23 cellular contexts compared by ENCODE assay signal in genomic region chr5:180633283-180634177, GRCh38. TPM values are rescaled to one million over a fixed set of nuclear protein-coding genes. Genes with fewer than 3 reads are reported as not detected.
DNase-seq lines count a peak whose midpoint lies in the region; ATAC-seq, FAIRE-seq and TF ChIP-seq lines count a peak whose summit lies in the region.
"Had no signal": no experiment of that assay in that cellular context is flagged by ENCODE, and none has a peak within 500 bp of the region (broad histone marks: within the 10 kb centered on the region; RNA-seq: fewer than 3 reads in every experiment).

No MANE protein-coding gene starts in this region.

- H3K36me3 ChIP-seq in astrocyte (ENCODE audit: insufficient read depth, low read length) (no peaks in the 10 kb centered on the region), HepG2 (replicated peaks in 1 of 2; ENCODE audit: control insufficient read depth in 1 of 2, insufficient read depth in 2 of 2, low read length in 2 of 2) (no peaks in the 10 kb centered on the region), sigmoid colon (no peaks in the 10 kb centered on the region)
- H3K36me3 ChIP-seq: BE2C had no signal

- TF ChIP-seq POLR2A in HepG2 (IDR thresholded peaks at IDR 0.05; ENCODE audit: insufficient read depth in 1 of 2, low read depth in 2 of 2, low read length in 2 of 2) (no peak), sigmoid colon (IDR thresholded peaks at IDR 0.05) (no peak)

- TF ChIP-seq CTCF in astrocyte (IDR thresholded peaks at IDR 0.05; ENCODE audit: insufficient read depth, low read depth, low read length) (no peak), HepG2 (CRISPR knock-in tag; IDR thresholded peaks at IDR 0.05) (no peak), sigmoid colon (IDR thresholded peaks at IDR 0.05) (no peak)

- intact Hi-C loops in HepG2 (cut with micrococcal nuclease; ENCODE audit: unreplicated experiment) = no loop called here
- intact Hi-C loops in sigmoid colon (cut with DNase I) = no loop called here

- in situ Hi-C loops in HepG2 (cut with HindIII; ENCODE audit: extremely low pct_ligation_motif_present, low pct_unique_long_range_greater_than_20kb) = no loop called here

- no peak overlapping the region for H3K9ac ChIP-seq in astrocyte (ENCODE audit: low read length)
- H3K9ac ChIP-seq in HepG2 (ENCODE audit: insufficient read depth, low read depth, low read length) = no peak overlapping the region
- H3K9ac ChIP-seq: KMS-11 had no signal

- no peak for ATAC-seq in activated naive CD4-positive, alpha-beta T cell treated with anti-CD3 and anti-CD28 coated beads, Interleukin-2, amount 50 U/mL, for 72 hours
- ATAC-seq in HepG2 = no peak

- no peaks in the 10 kb centered on the region for H3K36me3 Mint-ChIP-seq in activated naive CD4-positive, alpha-beta T cell treated with anti-CD3 and anti-CD28 coated beads, Interleukin-2, amount 10 ng/mL, durations not matched to agents 7 days and 5 days
- no peaks in the 10 kb centered on the region for H3K36me3 Mint-ChIP-seq in activated naive CD4-positive, alpha-beta T cell treated with anti-CD3 and anti-CD28 coated beads, Interleukin-2, amount 50 U/mL, for 72 hours
- H3K36me3 Mint-ChIP-seq in astrocyte (ENCODE audit: low read depth, unreplicated experiment) = no peaks in the 10 kb centered on the region

- H3K4me3 ChIP-seq in astrocyte (ENCODE audit: insufficient read depth, low read depth, low read length) = no peak overlapping the region
- H3K4me3 ChIP-seq in HepG2 (replicated peaks in 1 of 3; ENCODE audit: insufficient read depth in 1 of 3, low read depth in 2 of 3, low read length in 3 of 3) = no peak overlapping the region
- H3K4me3 ChIP-seq in sigmoid colon = no peak overlapping the region

- TF ChIP-seq EP300 in HepG2 (IDR thresholded peaks at IDR 0.05; ENCODE audit: low read depth in 2 of 2, low read length in 2 of 2) (no peak), HepG2 (CRISPR knock-in tag; IDR thresholded peaks at IDR 0.05; ENCODE audit: borderline replicate concordance) (no peak), sigmoid colon (IDR thresholded peaks at IDR 0.05) (no peak)

- no TSS peak for BruUV-seq in HepG2 (replicated peaks; lab: Mats Ljungman, UMichigan)

- H3K4me2 ChIP-seq in astrocyte (ENCODE audit: low read length) = no peak overlapping the region
- H3K4me2 ChIP-seq in HepG2 (ENCODE audit: low read depth, low read length) = no peak overlapping the region
- H3K4me2 ChIP-seq: KMS-11 had no signal

- WGBS in HepG2 (ENCODE audit: low lambda C conversion rate) = 31% methylated on average over 5 of the region's 14 CpGs
- 72 to 78% methylated on average over 14 of the region's 14 CpGs for WGBS in sigmoid colon, 2 donors

- H3K27ac ChIP-seq in astrocyte (ENCODE audit: low read depth, low read length) = no peak overlapping the region
- H3K27ac ChIP-seq in HepG2 (ENCODE audit: extremely low read length, insufficient read depth, low read length) = no peak overlapping the region
- no peak overlapping the region for H3K27ac ChIP-seq in sigmoid colon
- H3K27ac ChIP-seq: 22Rv1, KMS-11, RWPE1 had no signal

- FAIRE-seq in astrocyte (lab: Jason Lieb, UNC) (no peak), HepG2 (lab: Jason Lieb, UNC) (no peak)
- FAIRE-seq: G401.6, GM12891, GM18507 had no signal

- H3K79me2 ChIP-seq in astrocyte (ENCODE audit: insufficient read depth, low read length) = no peaks in the 10 kb centered on the region
- H3K79me2 ChIP-seq in HepG2 (ENCODE audit: insufficient read depth, low read length) = no peaks in the 10 kb centered on the region

- H2AFZ ChIP-seq in astrocyte (ENCODE audit: low read depth, low read length) (no peak overlapping the region), HepG2 (ENCODE audit: low read length) (no peak overlapping the region)

- no peaks in the 10 kb centered on the region for H3K4me1 Mint-ChIP-seq in activated naive CD4-positive, alpha-beta T cell treated with anti-CD3 and anti-CD28 coated beads, Interleukin-2, amount 10 ng/mL, durations not matched to agents 7 days and 5 days
- peaks cover 17% of the 10 kb centered on the region for H3K4me1 Mint-ChIP-seq in astrocyte (ENCODE audit: low read depth, unreplicated experiment)

- no peak for TF ChIP-seq RAD21 in HepG2 (CRISPR knock-in tag; IDR thresholded peaks at IDR 0.05)

- H3K27ac Mint-ChIP-seq in activated naive CD4-positive, alpha-beta T cell treated with anti-CD3 and anti-CD28 coated beads, Interleukin-2, amount 10 ng/mL, durations not matched to agents 7 days and 5 days = no peak overlapping the region
- H3K27ac Mint-ChIP-seq in activated naive CD4-positive, alpha-beta T cell treated with anti-CD3 and anti-CD28 coated beads, Interleukin-2, amount 50 U/mL, for 72 hours = no peak overlapping the region
- peak overlapping the region; percentile 8 for H3K27ac Mint-ChIP-seq in astrocyte (ENCODE audit: unreplicated experiment)

- CTCF ChIA-PET in activated naive CD4-positive, alpha-beta T cell treated with anti-CD3 and anti-CD28 coated beads, Interleukin-2, amount 10 ng/mL, durations not matched to agents 7 days and 5 days (lab: Charles Lee) = interaction anchor here (1.3 kb wide), 1 partner anchor 15 kb away, joined by 3 read pairs; no protein-coding TSS in a partner anchor
- CTCF ChIA-PET in HepG2 (lab: Yijun Ruan, JAX; ENCODE audit: low intra/inter-chr PET ratio, low total read pairs) = no interaction called here

- no peak overlapping the region for H3K4me3 Mint-ChIP-seq in activated naive CD4-positive, alpha-beta T cell treated with anti-CD3 and anti-CD28 coated beads, Interleukin-2, amount 10 ng/mL, durations not matched to agents 7 days and 5 days
- no peak overlapping the region for H3K4me3 Mint-ChIP-seq in astrocyte (ENCODE audit: unreplicated experiment)

- POLR2A ChIA-PET in HepG2 (lab: Yijun Ruan, JAX) = no interaction called here

- H3K9me3 ChIP-seq in astrocyte (ENCODE audit: insufficient read depth, low read depth, low read length) (no peaks in the 10 kb centered on the region), HepG2 (ENCODE audit: low read length) (no peaks in the 10 kb centered on the region), sigmoid colon (no peaks in the 10 kb centered on the region)
- H3K9me3 ChIP-seq: BE2C had no signal

- no peaks in the 10 kb centered on the region for H3K9me3 Mint-ChIP-seq in activated naive CD4-positive, alpha-beta T cell treated with anti-CD3 and anti-CD28 coated beads, Interleukin-2, amount 10 ng/mL, durations not matched to agents 7 days and 5 days
- H3K9me3 Mint-ChIP-seq in activated naive CD4-positive, alpha-beta T cell treated with anti-CD3 and anti-CD28 coated beads, Interleukin-2, amount 50 U/mL, for 72 hours = no peaks in the 10 kb centered on the region
- peaks cover 2% of the 10 kb centered on the region for H3K9me3 Mint-ChIP-seq in astrocyte (ENCODE audit: unreplicated experiment)
- H3K9me3 Mint-ChIP-seq: CD8-positive, alpha-beta memory T cell had no signal

- H3K27me3 Mint-ChIP-seq in activated naive CD4-positive, alpha-beta T cell treated with anti-CD3 and anti-CD28 coated beads, Interleukin-2, amount 10 ng/mL, durations not matched to agents 7 days and 5 days = peaks cover 4% of the 10 kb centered on the region
- H3K27me3 Mint-ChIP-seq in astrocyte (ENCODE audit: low read depth, unreplicated experiment) = peaks cover 4% of the 10 kb centered on the region

- H3K27me3 ChIP-seq in astrocyte (ENCODE audit: insufficient read depth, low read length) (no peaks in the 10 kb centered on the region), HepG2 (ENCODE audit: control insufficient read depth in 1 of 2, insufficient read depth in 2 of 2, low read length in 2 of 2) (peaks cover 3 to 32% of the 10 kb centered on the region in 2 experiments; a peak in 2 of 5 replicates), sigmoid colon (peaks cover 0 to 22% (median 0%) of the 10 kb centered on the region in 3 donors)
- H3K27me3 ChIP-seq: BE2C had no signal

- peaks cover 4% of the 10 kb centered on the region for H3K4me1 ChIP-seq in astrocyte (ENCODE audit: insufficient read depth, low read length)
- no peaks in the 10 kb centered on the region for H3K4me1 ChIP-seq in HepG2 (ENCODE audit: insufficient read depth, low read length)
- no peaks in the 10 kb centered on the region for H3K4me1 ChIP-seq in sigmoid colon
- H3K4me1 ChIP-seq: BE2C had no signal

- H4K20me1 ChIP-seq in astrocyte (ENCODE audit: insufficient read depth, low read length) = no peaks in the 10 kb centered on the region
- no peaks in the 10 kb centered on the region for H4K20me1 ChIP-seq in HepG2 (ENCODE audit: insufficient read depth, low read length)

- peak; percentile 14 for DNase-seq in activated naive CD4-positive, alpha-beta T cell treated with anti-CD3 and anti-CD28 coated beads, Interleukin-2, amount 10 ng/mL, durations not matched to agents 7 days and 5 days
- no peak for DNase-seq in activated naive CD4-positive, alpha-beta T cell treated with anti-CD3 and anti-CD28 coated beads, Interleukin-2, amount 50 U/mL, for 72 hours (ENCODE audit: low spot score in 2 of 2)
- DNase-seq in astrocyte (ENCODE audit: low read depth) (no peak), HepG2 (ENCODE audit: low spot score) (no peak), sigmoid colon (peak; percentile 50), COLO668 (lab: John Stamatoyannopoulos, UW; ENCODE audit: unreplicated experiment) (no peak), NK-92 (lab: John Stamatoyannopoulos, UW; ENCODE audit: unreplicated experiment) (no peak)
- no peak for DNase-seq in effector CD4-positive, alpha-beta T cell
- DNase-seq: BE2C; CD8-positive, alpha-beta memory T cell; DND-41; GOT3; NCI-H1436 treated with DMSO at 0.1 percent for 48 hours; NCI-H2029 treated with DMSO at 0.1 percent for 48 hours; NCI-H748 treated with DMSO at 0.1 percent for 48 hours had no signal

RNA-seq across cellular contexts. Expression of gene FLT4, which starts 15.9 kb away (rescaled TPM):
- total RNA-seq in activated naive CD4-positive, alpha-beta T cell treated with anti-CD3 and anti-CD28 coated beads, Interleukin-2, amount 50 U/mL, for 72 hours = 1 to 10 TPM in 1 of 2 donors, under 1 TPM in 1; 0.98 to 2.6 TPM
- total RNA-seq in astrocyte = 3.7 and 7.2 TPM in 2 replicates
- total RNA-seq in HepG2 (2016; rRNA removed; fragmentation: Illumina TruSeq; extraction: Trizol) = not detected in 2 replicates
- total RNA-seq in HepG2 (2016; cell fraction: cytosol; rRNA removed; fragmentation: Illumina TruSeq; extraction: Trizol; ENCODE audit: low read depth) = not detected in 2 replicates
- not detected in 2 replicates for total RNA-seq in HepG2 (2016; cell fraction: insoluble cytoplasmic fraction; rRNA removed; fragmentation: Illumina TruSeq; extraction: Trizol)
- total RNA-seq in HepG2 (2016; cell fraction: membrane; rRNA removed; fragmentation: Illumina TruSeq; extraction: Trizol) = not detected in 2 replicates
- not detected in 2 replicates for total RNA-seq in HepG2 (2016; cell fraction: nucleus; rRNA removed; fragmentation: Illumina TruSeq; extraction: Trizol)
- polyA plus RNA-seq in HepG2 (2011; rRNA removed) = not detected in 2 replicates
- 0.01 and 0.04 TPM in 2 replicates for polyA plus RNA-seq in HepG2 (2011; cell fraction: cytosol; rRNA removed)
- 0.10 and 0.19 TPM in 2 replicates for polyA plus RNA-seq in HepG2 (2011; cell fraction: nucleus; rRNA removed)
- polyA plus RNA-seq in HepG2 (2012) = not detected in 2 replicates
- polyA plus RNA-seq in HepG2 (2016; cell fraction: cytosol; fragmentation: Illumina TruSeq; extraction: Trizol; ENCODE audit: low read depth) = not detected in 2 replicates
- not detected in 2 replicates for polyA plus RNA-seq in HepG2 (2016; cell fraction: insoluble cytoplasmic fraction; fragmentation: Illumina TruSeq; extraction: Trizol; ENCODE audit: low read depth)
- polyA plus RNA-seq in HepG2 (2016; cell fraction: membrane; fragmentation: Illumina TruSeq; extraction: Trizol; ENCODE audit: low read depth) = not detected in 2 replicates
- not detected in 2 replicates for polyA plus RNA-seq in HepG2 (2016; cell fraction: nucleus; fragmentation: Illumina TruSeq; extraction: Trizol; ENCODE audit: insufficient read depth, low read depth)
- not detected in 2 replicates for polyA minus RNA-seq in HepG2 (2011; rRNA and poly(A)+ RNA removed; ENCODE audit: low replicate concordance)
- not detected in 2 replicates for polyA minus RNA-seq in HepG2 (2011; cell fraction: cytosol; rRNA and poly(A)+ RNA removed)
- polyA minus RNA-seq in HepG2 (2011; cell fraction: nucleus; rRNA and poly(A)+ RNA removed) = not detected in 2 replicates
- total RNA-seq in sigmoid colon = 10 to 100 TPM in 1 of 4 donors, 1 to 10 TPM in 3; 5.3 to 16.9 (median 8.6) TPM
- 1 to 10 TPM in 1 of 3 donors, under 1 TPM in 2; 0.23 to 6.2 (median 0.60) TPM for polyA plus RNA-seq in sigmoid colon
- total RNA-seq: M059J had no signal

RNA-seq across cellular contexts. Expression of gene SCGB3A1, which starts 42.2 kb away (rescaled TPM):
- total RNA-seq in activated naive CD4-positive, alpha-beta T cell treated with anti-CD3 and anti-CD28 coated beads, Interleukin-2, amount 50 U/mL, for 72 hours = not detected
- total RNA-seq in astrocyte (not detected in 2 replicates), HepG2 (2016; rRNA removed; fragmentation: Illumina TruSeq; extraction: Trizol) (not detected in 2 replicates), sigmoid colon (not detected)
- not detected in 2 replicates for total RNA-seq in HepG2 (2016; cell fraction: cytosol; rRNA removed; fragmentation: Illumina TruSeq; extraction: Trizol; ENCODE audit: low read depth)
- total RNA-seq in HepG2 (2016; cell fraction: insoluble cytoplasmic fraction; rRNA removed; fragmentation: Illumina TruSeq; extraction: Trizol) = not detected in 2 replicates
- total RNA-seq in HepG2 (2016; cell fraction: membrane; rRNA removed; fragmentation: Illumina TruSeq; extraction: Trizol) = not detected in 2 replicates
- not detected in 2 replicates for total RNA-seq in HepG2 (2016; cell fraction: nucleus; rRNA removed; fragmentation: Illumina TruSeq; extraction: Trizol)
- polyA plus RNA-seq in HepG2 (2011; rRNA removed) (0.17 TPM in 1 of 2 replicates, not detected in the other), sigmoid colon (under 1 TPM in 1 of 3 donors, not detected in 2; 0.83 TPM)
- not detected in 2 replicates for polyA plus RNA-seq in HepG2 (2011; cell fraction: cytosol; rRNA removed)
- polyA plus RNA-seq in HepG2 (2011; cell fraction: nucleus; rRNA removed) = not detected in 2 replicates
- polyA plus RNA-seq in HepG2 (2012) = not detected in 2 replicates
- polyA plus RNA-seq in HepG2 (2016; cell fraction: cytosol; fragmentation: Illumina TruSeq; extraction: Trizol; ENCODE audit: low read depth) = not detected in 2 replicates
- polyA plus RNA-seq in HepG2 (2016; cell fraction: insoluble cytoplasmic fraction; fragmentation: Illumina TruSeq; extraction: Trizol; ENCODE audit: low read depth) = not detected in 2 replicates
- polyA plus RNA-seq in HepG2 (2016; cell fraction: membrane; fragmentation: Illumina TruSeq; extraction: Trizol; ENCODE audit: low read depth) = not detected in 2 replicates
- not detected in 2 replicates for polyA plus RNA-seq in HepG2 (2016; cell fraction: nucleus; fragmentation: Illumina TruSeq; extraction: Trizol; ENCODE audit: insufficient read depth, low read depth)
- polyA minus RNA-seq in HepG2 (2011; rRNA and poly(A)+ RNA removed; ENCODE audit: low replicate concordance) = not detected in 2 replicates
- polyA minus RNA-seq in HepG2 (2011; cell fraction: cytosol; rRNA and poly(A)+ RNA removed) = not detected in 2 replicates
- not detected in 2 replicates for polyA minus RNA-seq in HepG2 (2011; cell fraction: nucleus; rRNA and poly(A)+ RNA removed)
- total RNA-seq: M059J, NCI-H460 had no signal

Comparison
In these comparisons a context has a peak if more than half of its experiments do, and no peak if none do; other contexts are left out.
1. DNase-seq: peak in activated naive CD4-positive, alpha-beta T cell treated with anti-CD3 and anti-CD28 coated beads, Interleukin-2, amount 10 ng/mL, durations not matched to agents 7 days and 5 days (single experiment) and sigmoid colon (single experiment); none in activated naive CD4-positive, alpha-beta T cell treated with anti-CD3 and anti-CD28 coated beads, Interleukin-2, amount 50 U/mL, for 72 hours (0 of 2), astrocyte (single experiment), HepG2 (single experiment), COLO668 (single experiment), NK-92 (single experiment) and effector CD4-positive, alpha-beta T cell (single experiment).